In the genomic region with DNA sequence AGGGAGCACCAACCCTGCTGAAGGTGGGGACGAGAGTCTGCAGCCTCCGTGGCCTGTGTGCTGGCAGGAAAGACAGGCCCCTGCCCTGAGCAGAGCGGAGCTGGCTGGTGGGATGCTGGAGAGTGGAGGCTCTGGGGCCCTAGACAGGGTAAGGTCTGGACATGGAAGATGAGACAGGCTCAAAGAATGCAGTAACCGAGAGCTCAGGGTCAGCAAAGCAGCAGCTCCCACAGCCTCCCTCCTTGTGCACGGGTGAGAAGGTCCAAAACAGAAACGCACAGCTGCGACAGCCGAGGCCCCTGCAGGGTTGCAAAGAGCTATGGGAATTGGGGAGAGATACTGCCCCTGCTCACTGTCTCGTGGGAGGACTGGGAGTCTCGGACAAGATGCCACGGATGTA, we compare ENCODE assay signal across 1 cellular context.
TF ChIP-seq lines count a peak whose summit lies in the region.

No MANE protein-coding gene starts in this region.

TF ChIP-seq in HepG2, 621 proteins besides CTCF, POLR2A, EP300 and RAD21:
- TF ChIP-seq RARA (CRISPR knock-in tag; IDR thresholded peaks at IDR 0.05) = 0 out of 2 replicates have a peak, but pooled peaks have one; percentile 15
- no peak for TF ChIP-seq RNF2 (conservative IDR thresholded peaks at IDR 0.05; ENCODE audit: low read depth)
- TF ChIP-seq MLLT10 (CRISPR knock-in tag; IDR thresholded peaks at IDR 0.05) = no peak
- TF ChIP-seq, protein P1, sequence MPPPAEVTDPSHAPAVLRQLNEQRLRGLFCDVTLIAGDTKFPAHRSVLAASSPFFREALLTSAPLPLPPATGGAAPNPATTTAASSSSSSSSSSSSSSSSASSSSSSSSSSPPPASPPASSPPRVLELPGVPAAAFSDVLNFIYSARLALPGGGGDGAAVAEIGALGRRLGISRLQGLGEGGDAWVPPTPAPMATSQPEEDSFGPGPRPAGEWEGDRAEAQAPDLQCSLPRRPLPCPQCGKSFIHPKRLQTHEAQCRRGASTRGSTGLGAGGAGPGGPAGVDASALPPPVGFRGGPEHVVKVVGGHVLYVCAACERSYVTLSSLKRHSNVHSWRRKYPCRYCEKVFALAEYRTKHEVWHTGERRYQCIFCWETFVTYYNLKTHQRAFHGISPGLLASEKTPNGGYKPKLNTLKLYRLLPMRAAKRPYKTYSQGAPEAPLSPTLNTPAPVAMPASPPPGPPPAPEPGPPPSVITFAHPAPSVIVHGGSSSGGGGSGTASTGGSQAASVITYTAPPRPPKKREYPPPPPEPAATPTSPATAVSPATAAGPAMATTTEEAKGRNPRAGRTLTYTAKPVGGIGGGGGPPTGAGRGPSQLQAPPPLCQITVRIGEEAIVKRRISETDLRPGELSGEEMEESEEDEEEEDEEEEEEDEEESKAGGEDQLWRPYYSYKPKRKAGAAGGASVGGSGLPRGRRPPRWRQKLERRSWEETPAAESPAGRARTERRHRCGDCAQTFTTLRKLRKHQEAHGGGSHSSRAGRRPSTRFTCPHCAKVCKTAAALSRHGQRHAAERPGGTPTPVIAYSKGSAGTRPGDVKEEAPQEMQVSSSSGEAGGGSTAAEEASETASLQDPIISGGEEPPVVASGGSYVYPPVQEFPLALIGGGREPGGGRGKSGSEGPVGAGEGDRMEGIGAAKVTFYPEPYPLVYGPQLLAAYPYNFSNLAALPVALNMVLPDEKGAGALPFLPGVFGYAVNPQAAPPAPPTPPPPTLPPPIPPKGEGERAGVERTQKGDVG (CRISPR knock-in tag; IDR thresholded peaks at IDR 0.05; ENCODE audit: borderline replicate concordance) = peak; percentile 56; the same call in 1 of the 2 replicates
- TF ChIP-seq TEAD3 (CRISPR knock-in tag; optimal IDR thresholded peaks at IDR 0.05; ENCODE audit: borderline replicate concordance) = peak; percentile 19
- TF ChIP-seq ZNF34 (CRISPR knock-in tag; IDR thresholded peaks at IDR 0.05; ENCODE audit: borderline replicate concordance) = no peak
- no peak for TF ChIP-seq CENPT (CRISPR knock-in tag; IDR thresholded peaks at IDR 0.05; ENCODE audit: low read depth)
- no peak for TF ChIP-seq JARID2 (CRISPR knock-in tag; IDR thresholded peaks at IDR 0.05; ENCODE audit: insufficient replicate concordance)
- TF ChIP-seq, protein P2, sequence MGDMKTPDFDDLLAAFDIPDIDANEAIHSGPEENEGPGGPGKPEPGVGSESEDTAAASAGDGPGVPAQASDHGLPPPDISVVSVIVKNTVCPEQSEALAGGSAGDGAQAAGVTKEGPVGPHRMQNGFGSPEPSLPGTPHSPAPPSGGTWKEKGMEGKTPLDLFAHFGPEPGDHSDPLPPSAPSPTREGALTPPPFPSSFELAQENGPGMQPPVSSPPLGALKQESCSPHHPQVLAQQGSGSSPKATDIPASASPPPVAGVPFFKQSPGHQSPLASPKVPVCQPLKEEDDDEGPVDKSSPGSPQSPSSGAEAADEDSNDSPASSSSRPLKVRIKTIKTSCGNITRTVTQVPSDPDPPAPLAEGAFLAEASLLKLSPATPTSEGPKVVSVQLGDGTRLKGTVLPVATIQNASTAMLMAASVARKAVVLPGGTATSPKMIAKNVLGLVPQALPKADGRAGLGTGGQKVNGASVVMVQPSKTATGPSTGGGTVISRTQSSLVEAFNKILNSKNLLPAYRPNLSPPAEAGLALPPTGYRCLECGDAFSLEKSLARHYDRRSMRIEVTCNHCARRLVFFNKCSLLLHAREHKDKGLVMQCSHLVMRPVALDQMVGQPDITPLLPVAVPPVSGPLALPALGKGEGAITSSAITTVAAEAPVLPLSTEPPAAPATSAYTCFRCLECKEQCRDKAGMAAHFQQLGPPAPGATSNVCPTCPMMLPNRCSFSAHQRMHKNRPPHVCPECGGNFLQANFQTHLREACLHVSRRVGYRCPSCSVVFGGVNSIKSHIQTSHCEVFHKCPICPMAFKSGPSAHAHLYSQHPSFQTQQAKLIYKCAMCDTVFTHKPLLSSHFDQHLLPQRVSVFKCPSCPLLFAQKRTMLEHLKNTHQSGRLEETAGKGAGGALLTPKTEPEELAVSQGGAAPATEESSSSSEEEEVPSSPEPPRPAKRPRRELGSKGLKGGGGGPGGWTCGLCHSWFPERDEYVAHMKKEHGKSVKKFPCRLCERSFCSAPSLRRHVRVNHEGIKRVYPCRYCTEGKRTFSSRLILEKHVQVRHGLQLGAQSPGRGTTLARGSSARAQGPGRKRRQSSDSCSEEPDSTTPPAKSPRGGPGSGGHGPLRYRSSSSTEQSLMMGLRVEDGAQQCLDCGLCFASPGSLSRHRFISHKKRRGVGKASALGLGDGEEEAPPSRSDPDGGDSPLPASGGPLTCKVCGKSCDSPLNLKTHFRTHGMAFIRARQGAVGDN (CRISPR knock-in tag; IDR thresholded peaks at IDR 0.05) = peak; percentile 46
- TF ChIP-seq WIZ (CRISPR knock-in tag; IDR thresholded peaks at IDR 0.05) = no peak
- TF ChIP-seq TSC22D2 (CRISPR knock-in tag; IDR thresholded peaks at IDR 0.05; ENCODE audit: borderline replicate concordance) = no peak
- TF ChIP-seq ZBTB21 (CRISPR knock-in tag; IDR thresholded peaks at IDR 0.05) = no peak
- TF ChIP-seq NFE2L2 (IDR thresholded peaks at IDR 0.05; ENCODE audit: low read length) = no peak
- TF ChIP-seq, protein P3, sequence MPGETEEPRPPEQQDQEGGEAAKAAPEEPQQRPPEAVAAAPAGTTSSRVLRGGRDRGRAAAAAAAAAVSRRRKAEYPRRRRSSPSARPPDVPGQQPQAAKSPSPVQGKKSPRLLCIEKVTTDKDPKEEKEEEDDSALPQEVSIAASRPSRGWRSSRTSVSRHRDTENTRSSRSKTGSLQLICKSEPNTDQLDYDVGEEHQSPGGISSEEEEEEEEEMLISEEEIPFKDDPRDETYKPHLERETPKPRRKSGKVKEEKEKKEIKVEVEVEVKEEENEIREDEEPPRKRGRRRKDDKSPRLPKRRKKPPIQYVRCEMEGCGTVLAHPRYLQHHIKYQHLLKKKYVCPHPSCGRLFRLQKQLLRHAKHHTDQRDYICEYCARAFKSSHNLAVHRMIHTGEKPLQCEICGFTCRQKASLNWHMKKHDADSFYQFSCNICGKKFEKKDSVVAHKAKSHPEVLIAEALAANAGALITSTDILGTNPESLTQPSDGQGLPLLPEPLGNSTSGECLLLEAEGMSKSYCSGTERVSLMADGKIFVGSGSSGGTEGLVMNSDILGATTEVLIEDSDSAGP (CRISPR knock-in tag; IDR thresholded peaks at IDR 0.05; ENCODE audit: borderline replicate concordance) = no peak
- no peak for TF ChIP-seq SP2 (CRISPR knock-in tag; IDR thresholded peaks at IDR 0.05)
- TF ChIP-seq RBM22 (optimal IDR thresholded peaks at IDR 0.05; ENCODE audit: low read length) = peak; percentile 25
- no peak for TF ChIP-seq CHCHD3 (CRISPR knock-in tag; IDR thresholded peaks at IDR 0.05)
- TF ChIP-seq, protein P4, sequence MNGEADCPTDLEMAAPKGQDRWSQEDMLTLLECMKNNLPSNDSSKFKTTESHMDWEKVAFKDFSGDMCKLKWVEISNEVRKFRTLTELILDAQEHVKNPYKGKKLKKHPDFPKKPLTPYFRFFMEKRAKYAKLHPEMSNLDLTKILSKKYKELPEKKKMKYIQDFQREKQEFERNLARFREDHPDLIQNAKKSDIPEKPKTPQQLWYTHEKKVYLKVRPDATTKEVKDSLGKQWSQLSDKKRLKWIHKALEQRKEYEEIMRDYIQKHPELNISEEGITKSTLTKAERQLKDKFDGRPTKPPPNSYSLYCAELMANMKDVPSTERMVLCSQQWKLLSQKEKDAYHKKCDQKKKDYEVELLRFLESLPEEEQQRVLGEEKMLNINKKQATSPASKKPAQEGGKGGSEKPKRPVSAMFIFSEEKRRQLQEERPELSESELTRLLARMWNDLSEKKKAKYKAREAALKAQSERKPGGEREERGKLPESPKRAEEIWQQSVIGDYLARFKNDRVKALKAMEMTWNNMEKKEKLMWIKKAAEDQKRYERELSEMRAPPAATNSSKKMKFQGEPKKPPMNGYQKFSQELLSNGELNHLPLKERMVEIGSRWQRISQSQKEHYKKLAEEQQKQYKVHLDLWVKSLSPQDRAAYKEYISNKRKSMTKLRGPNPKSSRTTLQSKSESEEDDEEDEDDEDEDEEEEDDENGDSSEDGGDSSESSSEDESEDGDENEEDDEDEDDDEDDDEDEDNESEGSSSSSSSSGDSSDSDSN (CRISPR knock-in tag; IDR thresholded peaks at IDR 0.05) = 0 out of 2 replicates have a peak, but pooled peaks have one; percentile 30
- TF ChIP-seq FOSL2 (CRISPR knock-in tag; IDR thresholded peaks at IDR 0.05) = peak; percentile 59
- TF ChIP-seq, protein P5, sequence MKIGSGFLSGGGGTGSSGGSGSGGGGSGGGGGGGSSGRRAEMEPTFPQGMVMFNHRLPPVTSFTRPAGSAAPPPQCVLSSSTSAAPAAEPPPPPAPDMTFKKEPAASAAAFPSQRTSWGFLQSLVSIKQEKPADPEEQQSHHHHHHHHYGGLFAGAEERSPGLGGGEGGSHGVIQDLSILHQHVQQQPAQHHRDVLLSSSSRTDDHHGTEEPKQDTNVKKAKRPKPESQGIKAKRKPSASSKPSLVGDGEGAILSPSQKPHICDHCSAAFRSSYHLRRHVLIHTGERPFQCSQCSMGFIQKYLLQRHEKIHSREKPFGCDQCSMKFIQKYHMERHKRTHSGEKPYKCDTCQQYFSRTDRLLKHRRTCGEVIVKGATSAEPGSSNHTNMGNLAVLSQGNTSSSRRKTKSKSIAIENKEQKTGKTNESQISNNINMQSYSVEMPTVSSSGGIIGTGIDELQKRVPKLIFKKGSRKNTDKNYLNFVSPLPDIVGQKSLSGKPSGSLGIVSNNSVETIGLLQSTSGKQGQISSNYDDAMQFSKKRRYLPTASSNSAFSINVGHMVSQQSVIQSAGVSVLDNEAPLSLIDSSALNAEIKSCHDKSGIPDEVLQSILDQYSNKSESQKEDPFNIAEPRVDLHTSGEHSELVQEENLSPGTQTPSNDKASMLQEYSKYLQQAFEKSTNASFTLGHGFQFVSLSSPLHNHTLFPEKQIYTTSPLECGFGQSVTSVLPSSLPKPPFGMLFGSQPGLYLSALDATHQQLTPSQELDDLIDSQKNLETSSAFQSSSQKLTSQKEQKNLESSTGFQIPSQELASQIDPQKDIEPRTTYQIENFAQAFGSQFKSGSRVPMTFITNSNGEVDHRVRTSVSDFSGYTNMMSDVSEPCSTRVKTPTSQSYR (CRISPR knock-in tag; IDR thresholded peaks at IDR 0.05; ENCODE audit: borderline replicate concordance) = no peak
- no peak for TF ChIP-seq DR1 (CRISPR knock-in tag; IDR thresholded peaks at IDR 0.05)
- TF ChIP-seq, protein P6, sequence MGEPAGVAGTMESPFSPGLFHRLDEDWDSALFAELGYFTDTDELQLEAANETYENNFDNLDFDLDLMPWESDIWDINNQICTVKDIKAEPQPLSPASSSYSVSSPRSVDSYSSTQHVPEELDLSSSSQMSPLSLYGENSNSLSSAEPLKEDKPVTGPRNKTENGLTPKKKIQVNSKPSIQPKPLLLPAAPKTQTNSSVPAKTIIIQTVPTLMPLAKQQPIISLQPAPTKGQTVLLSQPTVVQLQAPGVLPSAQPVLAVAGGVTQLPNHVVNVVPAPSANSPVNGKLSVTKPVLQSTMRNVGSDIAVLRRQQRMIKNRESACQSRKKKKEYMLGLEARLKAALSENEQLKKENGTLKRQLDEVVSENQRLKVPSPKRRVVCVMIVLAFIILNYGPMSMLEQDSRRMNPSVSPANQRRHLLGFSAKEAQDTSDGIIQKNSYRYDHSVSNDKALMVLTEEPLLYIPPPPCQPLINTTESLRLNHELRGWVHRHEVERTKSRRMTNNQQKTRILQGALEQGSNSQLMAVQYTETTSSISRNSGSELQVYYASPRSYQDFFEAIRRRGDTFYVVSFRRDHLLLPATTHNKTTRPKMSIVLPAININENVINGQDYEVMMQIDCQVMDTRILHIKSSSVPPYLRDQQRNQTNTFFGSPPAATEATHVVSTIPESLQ (CRISPR knock-in tag; conservative IDR thresholded peaks at IDR 0.05) = no peak
- TF ChIP-seq, protein P7, sequence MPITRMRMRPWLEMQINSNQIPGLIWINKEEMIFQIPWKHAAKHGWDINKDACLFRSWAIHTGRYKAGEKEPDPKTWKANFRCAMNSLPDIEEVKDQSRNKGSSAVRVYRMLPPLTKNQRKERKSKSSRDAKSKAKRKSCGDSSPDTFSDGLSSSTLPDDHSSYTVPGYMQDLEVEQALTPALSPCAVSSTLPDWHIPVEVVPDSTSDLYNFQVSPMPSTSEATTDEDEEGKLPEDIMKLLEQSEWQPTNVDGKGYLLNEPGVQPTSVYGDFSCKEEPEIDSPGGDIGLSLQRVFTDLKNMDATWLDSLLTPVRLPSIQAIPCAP (CRISPR knock-in tag; IDR thresholded peaks at IDR 0.05; ENCODE audit: low read depth) = no peak
- TF ChIP-seq, protein P8, sequence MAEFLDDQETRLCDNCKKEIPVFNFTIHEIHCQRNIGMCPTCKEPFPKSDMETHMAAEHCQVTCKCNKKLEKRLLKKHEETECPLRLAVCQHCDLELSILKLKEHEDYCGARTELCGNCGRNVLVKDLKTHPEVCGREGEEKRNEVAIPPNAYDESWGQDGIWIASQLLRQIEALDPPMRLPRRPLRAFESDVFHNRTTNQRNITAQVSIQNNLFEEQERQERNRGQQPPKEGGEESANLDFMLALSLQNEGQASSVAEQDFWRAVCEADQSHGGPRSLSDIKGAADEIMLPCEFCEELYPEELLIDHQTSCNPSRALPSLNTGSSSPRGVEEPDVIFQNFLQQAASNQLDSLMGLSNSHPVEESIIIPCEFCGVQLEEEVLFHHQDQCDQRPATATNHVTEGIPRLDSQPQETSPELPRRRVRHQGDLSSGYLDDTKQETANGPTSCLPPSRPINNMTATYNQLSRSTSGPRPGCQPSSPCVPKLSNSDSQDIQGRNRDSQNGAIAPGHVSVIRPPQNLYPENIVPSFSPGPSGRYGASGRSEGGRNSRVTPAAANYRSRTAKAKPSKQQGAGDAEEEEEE (CRISPR knock-in tag; IDR thresholded peaks at IDR 0.05; ENCODE audit: borderline replicate concordance) = no peak
- no peak for TF ChIP-seq SMARCE1 (IDR thresholded peaks at IDR 0.05; ENCODE audit: borderline replicate concordance)
- no peak for TF ChIP-seq ELF4 (CRISPR knock-in tag; IDR thresholded peaks at IDR 0.05; ENCODE audit: borderline replicate concordance)
